Comparison of ENCODE assay signal across 12 cellular contexts in the genomic region with DNA sequence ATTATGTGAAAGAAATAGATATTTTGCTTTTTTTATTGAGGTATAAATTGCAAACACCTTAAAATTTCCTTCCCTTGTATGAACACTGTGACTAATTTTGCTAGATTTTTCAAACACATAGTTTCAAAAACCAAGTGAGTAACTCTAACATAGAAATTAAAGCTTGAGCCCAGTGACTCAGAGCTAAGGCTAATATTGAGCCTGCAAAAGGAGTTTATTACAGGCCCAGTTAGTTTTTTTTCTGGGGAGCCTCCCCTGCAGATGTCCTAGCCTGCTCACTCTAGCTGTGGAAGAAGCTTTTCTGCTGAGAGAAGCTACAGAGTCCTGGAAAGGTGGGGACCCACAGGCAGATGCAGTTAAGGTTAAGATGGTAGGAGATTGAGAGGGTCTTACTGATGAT. TPM values are rescaled to one million over a fixed set of nuclear protein-coding genes. Genes with fewer than 3 reads are reported as not detected.
DNase-seq lines count a peak whose midpoint lies in the region; TF ChIP-seq lines count a peak whose summit lies in the region.
"Had no signal": no experiment of that assay in that cellular context is flagged by ENCODE, and none has a peak within 500 bp of the region (broad histone marks: within the 10 kb centered on the region; RNA-seq: fewer than 3 reads in every experiment).

No MANE protein-coding gene starts in this region.

- H3K9me3 Mint-ChIP-seq in chondrocyte (ENCODE audit: low read depth) (peaks cover 1% of the 10 kb centered on the region), neural crest cell (no peaks in the 10 kb centered on the region), nephron progenitor cell (peaks cover 26% of the 10 kb centered on the region)
- H3K9me3 Mint-ChIP-seq: naive B cell had no signal

- H3K36me3 Mint-ChIP-seq in chondrocyte (ENCODE audit: low read depth) (peaks cover 24% of the 10 kb centered on the region), neural crest cell (ENCODE audit: low read depth) (peaks cover 32% of the 10 kb centered on the region), nephron progenitor cell (ENCODE audit: low read depth) (peaks cover 70% of the 10 kb centered on the region)

- H3K4me1 Mint-ChIP-seq in chondrocyte (ENCODE audit: low read depth) (peaks cover 54% of the 10 kb centered on the region), neural crest cell (peaks cover 36% of the 10 kb centered on the region), nephron progenitor cell (peaks cover 40% of the 10 kb centered on the region)

- DNase-seq in Daoy (ENCODE audit: low read depth) (peak; percentile 4), LHCN-M2 (ENCODE audit: low read depth) (peak; percentile 71), chondrocyte (ENCODE audit: low spot score) (no peak), neural crest cell (ENCODE audit: low read depth, low spot score) (no peak), NCI-H2227 treated with DMSO at 0.1 percent for 48 hours (lab: John Stamatoyannopoulos, UW) (no peak), nephron progenitor cell (no peak), MV-4-11 (lab: John Stamatoyannopoulos, UW) (no peak)
- DNase-seq: amygdala, kidney, MM.1S, naive B cell, Right ventricle myocardium superior had no signal

- H3K4me3 Mint-ChIP-seq in chondrocyte (ENCODE audit: unreplicated experiment): no peak overlapping the region
- H3K4me3 Mint-ChIP-seq in neural crest cell: peak overlapping the region; percentile 38
- H3K4me3 Mint-ChIP-seq in nephron progenitor cell: no peak overlapping the region

- no peaks in the 10 kb centered on the region for H3K27me3 Mint-ChIP-seq in chondrocyte (ENCODE audit: low read depth)
- H3K27me3 Mint-ChIP-seq in neural crest cell (ENCODE audit: low read depth): no peaks in the 10 kb centered on the region
- no peaks in the 10 kb centered on the region for H3K27me3 Mint-ChIP-seq in nephron progenitor cell (ENCODE audit: low read depth, poor library complexity)
- H3K27me3 Mint-ChIP-seq: naive B cell had no signal

- H3K27ac Mint-ChIP-seq in chondrocyte (ENCODE audit: unreplicated experiment): peak overlapping the region; percentile 24
- H3K27ac Mint-ChIP-seq in neural crest cell (ENCODE audit: unreplicated experiment): no peak overlapping the region
- no peak overlapping the region for H3K27ac Mint-ChIP-seq in nephron progenitor cell

- TF ChIP-seq CTCF in chondrocyte (IDR thresholded peaks at IDR 0.05) (no peak), neural crest cell (conservative IDR thresholded peaks at IDR 0.05) (no peak), nephron progenitor cell (IDR thresholded peaks at IDR 0.05) (no peak)

RNA-seq across cellular contexts. Expression of gene ZNF430, which starts 3.4 kb away (rescaled TPM):
- total RNA-seq in Daoy (2014; rRNA removed; shearing (Covaris generic)): 10.7 and 15.7 TPM in 2 replicates
- total RNA-seq in LHCN-M2 (2014; rRNA removed) (9.6 and 19.6 TPM in 2 replicates), chondrocyte (6.7 to 14.2 TPM (median 8.5 TPM) in 3 replicates), neural crest cell (19.7 and 20.9 TPM in 2 replicates)
- 1.7 TPM for polyA plus RNA-seq in LHCN-M2 (2012)

RNA-seq across cellular contexts. Expression of gene ZNF714, which starts 58.1 kb away (rescaled TPM):
- total RNA-seq in Daoy (2014; rRNA removed; shearing (Covaris generic)): 14.6 and 18.1 TPM in 2 replicates
- total RNA-seq in LHCN-M2 (2014; rRNA removed) (18.1 and 18.9 TPM in 2 replicates), chondrocyte (5.0 to 10.3 TPM (median 5.2 TPM) in 3 replicates), neural crest cell (58.9 and 59.2 TPM in 2 replicates)
- 4.7 TPM for polyA plus RNA-seq in LHCN-M2 (2012)

Comparison
In these comparisons a context has a peak if more than half of its experiments do, and no peak if none do; other contexts are left out.
1. DNase-seq: peak in Daoy (single experiment) and LHCN-M2 (single experiment); none in chondrocyte (single experiment), neural crest cell (single experiment), NCI-H2227 treated with DMSO at 0.1 percent for 48 hours (single experiment), nephron progenitor cell (single experiment) and MV-4-11 (single experiment).